ENCODE assay signal across 8 cellular contexts in genomic region chr2:53787255-53787910, GRCh38. TPM values are rescaled to one million over a fixed set of nuclear protein-coding genes. Genes with fewer than 3 reads are reported as not detected.
A peak's percentile ranks its signal among the peaks of the same experiment; 100 is the strongest.
DNase-seq lines count a peak whose midpoint lies in the region; ATAC-seq, FAIRE-seq and TF ChIP-seq lines count a peak whose summit lies in the region.

No MANE protein-coding gene starts in this region.

- H2BK5ac ChIP-seq in trophoblast cell (ENCODE audit: low read depth, low read length, poor library complexity), result peak overlapping the region; percentile 33

- peak overlapping the region; percentile 11 for H3K23ac ChIP-seq in trophoblast cell (ENCODE audit: low read length)

- H3K9ac ChIP-seq in trophoblast cell (ENCODE audit: low read length), result peak overlapping the region; percentile 87

- no peak for TF ChIP-seq POLR2A in H54 (IDR thresholded peaks at IDR 0.05; ENCODE audit: low read depth, low read length)

- peak overlapping the region; percentile 84 for H2AFZ ChIP-seq in trophoblast cell (ENCODE audit: insufficient read depth, low read length, poor library complexity)

- peaks cover 11% of the 10 kb centered on the region for H3K79me2 ChIP-seq in trophoblast cell (ENCODE audit: control insufficient read depth, insufficient read depth, low read length, poor library complexity)

- peak overlapping the region; percentile 93 for H3K27ac Mint-ChIP-seq in activated T-cell treated with anti-CD3 and anti-CD28 coated beads, Interleukin-2, amount 50 U/mL, for 72 hours

- H2AK5ac ChIP-seq in trophoblast cell (ENCODE audit: low read length), result no peak overlapping the region

- H3K36me3 ChIP-seq in trophoblast cell (ENCODE audit: control insufficient read depth in 1 of 2, insufficient read depth in 2 of 2, low read length in 2 of 2), result no peaks in the 10 kb centered on the region

- H4K12ac ChIP-seq in trophoblast cell (ENCODE audit: low read depth, low read length), result peak overlapping the region; percentile 46

- peak overlapping the region; percentile 86 for H4K8ac ChIP-seq in trophoblast cell (ENCODE audit: low read depth, low read length)

- peaks cover 3 to 7% of the 10 kb centered on the region in 2 experiments for H3K4me1 ChIP-seq in trophoblast cell (ENCODE audit: control insufficient read depth in 1 of 2, insufficient read depth in 2 of 2, low read length in 2 of 2)

- peak overlapping the region; percentile 96 to 99 for H3K4me3 Mint-ChIP-seq in activated T-cell treated with anti-CD3 and anti-CD28 coated beads, Interleukin-2, amount 50 U/mL, for 72 hours

- intact Hi-C loops in Right ventricle myocardium superior (cut with DNase I), result no loop called here

- H3K36me3 Mint-ChIP-seq in activated T-cell treated with anti-CD3 and anti-CD28 coated beads, Interleukin-2, amount 50 U/mL, for 72 hours (ENCODE audit: insufficient read depth in 2 of 2), result peaks cover 8 to 9% of the 10 kb centered on the region in 2 donors

- H4K91ac ChIP-seq in trophoblast cell (ENCODE audit: low read depth, low read length), result peak overlapping the region; percentile 85

- ATAC-seq in activated T-cell treated with anti-CD3 and anti-CD28 coated beads, Interleukin-2, amount 50 U/mL, for 72 hours (replicated peaks in 1 of 2), result peak; percentile 57
- peak; percentile 72 for ATAC-seq in Right ventricle myocardium superior (ENCODE audit: poor library complexity)

- H3K79me1 ChIP-seq in trophoblast cell (ENCODE audit: low read length), result peaks cover 9% of the 10 kb centered on the region

- H3K27ac ChIP-seq in trophoblast cell (ENCODE audit: low read depth, low read length), result peak overlapping the region; percentile 83

- peak overlapping the region; percentile 85 for H3K4me2 ChIP-seq in trophoblast cell (ENCODE audit: low read length)

- H3K4me1 Mint-ChIP-seq in activated T-cell treated with anti-CD3 and anti-CD28 coated beads, Interleukin-2, amount 50 U/mL, for 72 hours (ENCODE audit: low read depth), result peaks cover 52% of the 10 kb centered on the region

- H2BK12ac ChIP-seq in trophoblast cell (ENCODE audit: low read length), result no peak overlapping the region

- DNase-seq in SKM-1 (lab: John Stamatoyannopoulos, UW; ENCODE audit: unreplicated experiment) (peak; percentile 13), SKM-1 treated with dmso at 0.1 percent for 144 hours (lab: John Stamatoyannopoulos, UW; ENCODE audit: unreplicated experiment) (no peak), H54 (ENCODE audit: insufficient read length, low spot score) (peak; percentile 33), Right ventricle myocardium superior (no peak), trophoblast cell (peak in 1 of 2 donors; percentile 15), T1000 (lab: John Stamatoyannopoulos, UW) (no peak)
- DNase-seq in Jurkat, Clone E6-1 (ENCODE audit: low read depth, low spot score), result no peak
- DNase-seq in activated T-cell treated with anti-CD3 and anti-CD28 coated beads, Interleukin-2, amount 50 U/mL, for 72 hours, result peak; percentile 18 to 20

- no peaks in the 10 kb centered on the region for H3K27me3 ChIP-seq in trophoblast cell (ENCODE audit: insufficient read depth, low read length)

- H3K27me3 Mint-ChIP-seq in activated T-cell treated with anti-CD3 and anti-CD28 coated beads, Interleukin-2, amount 50 U/mL, for 72 hours (ENCODE audit: low read depth), result no peaks in the 10 kb centered on the region

- H3K14ac ChIP-seq in trophoblast cell (ENCODE audit: low read length), result peak overlapping the region; percentile 62

- no peaks in the 10 kb centered on the region for H3K9me3 ChIP-seq in trophoblast cell (ENCODE audit: insufficient read depth, low read depth, low read length)

- FAIRE-seq in H54 (lab: Jason Lieb, UNC), result peak; percentile 38

- H3K4me3 ChIP-seq in Jurkat, Clone E6-1 (ENCODE audit: low read length), result peak overlapping the region; percentile 94
- H3K4me3 ChIP-seq in trophoblast cell (ENCODE audit: low read depth, low read length), result peak overlapping the region; percentile 97

- WGBS in trophoblast cell (ENCODE audit: extremely low coverage, insufficient coverage, insufficient read length), result no CpG with 5 or more reads among the region's 29 CpGs

- H3K4ac ChIP-seq in trophoblast cell (ENCODE audit: low read depth, low read length), result peak overlapping the region; percentile 1

- H3K18ac ChIP-seq in trophoblast cell (ENCODE audit: low read length), result peak overlapping the region; percentile 57

- no peaks in the 10 kb centered on the region for H3K9me3 Mint-ChIP-seq in activated T-cell treated with anti-CD3 and anti-CD28 coated beads, Interleukin-2, amount 50 U/mL, for 72 hours

- peak overlapping the region; percentile 21 for H2BK120ac ChIP-seq in trophoblast cell (ENCODE audit: insufficient read depth, low read length, poor library complexity)

RNA-seq across cellular contexts. Expression of gene ERLEC1, which starts 0.5 kb away (rescaled TPM):
- 29.3 TPM for polyA plus RNA-seq in Jurkat, Clone E6-1 (2012; ENCODE audit: insufficient read depth, insufficient read length)
- total RNA-seq in activated T-cell treated with anti-CD3 and anti-CD28 coated beads, Interleukin-2, amount 50 U/mL, for 72 hours, result 10 to 100 TPM; 24.4 to 31.4 TPM
- total RNA-seq in Right ventricle myocardium superior, result 32.3 TPM
- 67.5 and 67.9 TPM in 2 replicates for polyA plus RNA-seq in trophoblast cell (2013)

RNA-seq across cellular contexts. Expression of gene ASB3, which starts 0.6 kb away (rescaled TPM):
- 32.0 TPM for polyA plus RNA-seq in Jurkat, Clone E6-1 (2012; ENCODE audit: insufficient read depth, insufficient read length)
- 10 to 100 TPM; 29.6 to 31.7 TPM for total RNA-seq in activated T-cell treated with anti-CD3 and anti-CD28 coated beads, Interleukin-2, amount 50 U/mL, for 72 hours
- total RNA-seq in Right ventricle myocardium superior, result 9.8 TPM
- polyA plus RNA-seq in trophoblast cell (2013), result 19.3 and 19.6 TPM in 2 replicates

RNA-seq across cellular contexts. Expression of gene CHAC2, which starts 19.8 kb away (rescaled TPM):
- polyA plus RNA-seq in Jurkat, Clone E6-1 (2012; ENCODE audit: insufficient read depth, insufficient read length), result 20.4 TPM
- total RNA-seq in activated T-cell treated with anti-CD3 and anti-CD28 coated beads, Interleukin-2, amount 50 U/mL, for 72 hours, result 10 to 100 TPM in 1 of 2 donors, 1 to 10 TPM in 1; 9.4 to 12.5 TPM
- total RNA-seq in Right ventricle myocardium superior, result 4.0 TPM
- polyA plus RNA-seq in trophoblast cell (2013), result 0.86 TPM in 2 replicates

Comparison
In these comparisons a context has a peak if more than half of its experiments do, and no peak if none do; other contexts are left out.
1. DNase-seq: peak in SKM-1 (single experiment), H54 (single experiment) and activated T-cell treated with anti-CD3 and anti-CD28 coated beads, Interleukin-2, amount 50 U/mL, for 72 hours (2 of 2); none in SKM-1 treated with dmso at 0.1 percent for 144 hours (single experiment), Jurkat, Clone E6-1 (single experiment), Right ventricle myocardium superior (single experiment) and T1000 (single experiment).